In genomic region chr2:198280145-198280544, GRCh38 we compare ENCODE assay signal across 27 cellular contexts.
"Had no signal": no experiment of that assay in that cellular context is flagged by ENCODE, and none has a peak within 500 bp of the region (broad histone marks: within the 10 kb centered on the region; RNA-seq: fewer than 3 reads in every experiment).

No MANE protein-coding gene starts in this region.

- H3K36me3 ChIP-seq: neutrophil, pancreas, prostate gland, right lobe of liver, sigmoid colon, suprapubic skin, tibial artery, upper lobe of right lung, uterus had no signal

- H3K27ac ChIP-seq: neutrophil, pancreas, prostate gland, right lobe of liver, sigmoid colon, suprapubic skin, testis, tibial artery, transverse colon, upper lobe of right lung, uterus had no signal

- H3K27ac Mint-ChIP-seq: naive thymus-derived CD8-positive, alpha-beta T cell; natural killer cell treated with Interleukin-12 subunit alpha and Interleukin-12 subunit beta and Interleukin-15 and Interleukin-18, amount 100 ng/mL, for 72 hours; nephron progenitor cell; stimulated activated memory B cell treated with anti-CD40 and anti-IgM and Interleukin-4, amounts not matched to agents 10 μg/mL and 1 μg/mL and 100 μg/mL, for 72 hours; stimulated activated naive CD8-positive, alpha-beta T cell treated with anti-CD3 and anti-CD28 coated beads, Interleukin-15, amount 100 ng/mL, for 72 hours; type B pancreatic cell had no signal

- H3K27me3 ChIP-seq: right lobe of liver, sigmoid colon, suprapubic skin, testis, uterus had no signal

- H3K9me3 Mint-ChIP-seq: naive thymus-derived CD8-positive, alpha-beta T cell; natural killer cell treated with Interleukin-12 subunit alpha and Interleukin-12 subunit beta and Interleukin-15 and Interleukin-18, amount 100 ng/mL, for 72 hours; nephron progenitor cell; neural crest cell; stimulated activated memory B cell treated with anti-CD40 and anti-IgM and Interleukin-4, amounts not matched to agents 10 μg/mL and 1 μg/mL and 100 μg/mL, for 72 hours; stimulated activated naive CD8-positive, alpha-beta T cell treated with anti-CD3 and anti-CD28 coated beads, Interleukin-15, amount 100 ng/mL, for 72 hours; type B pancreatic cell had no signal

- H3K4me3 ChIP-seq: pancreas, prostate gland, right lobe of liver, sigmoid colon, suprapubic skin, testis, tibial artery, transverse colon, upper lobe of right lung, uterus had no signal

- H3K36me3 Mint-ChIP-seq: naive thymus-derived CD8-positive, alpha-beta T cell; natural killer cell treated with Interleukin-12 subunit alpha and Interleukin-12 subunit beta and Interleukin-15 and Interleukin-18, amount 100 ng/mL, for 72 hours; stimulated activated memory B cell treated with anti-CD40 and anti-IgM and Interleukin-4, amounts not matched to agents 10 μg/mL and 1 μg/mL and 100 μg/mL, for 72 hours; type B pancreatic cell had no signal

- H3K4me1 ChIP-seq: pancreas, prostate gland, right lobe of liver, suprapubic skin, testis, tibial artery, transverse colon, upper lobe of right lung, uterus had no signal

- ATAC-seq: naive thymus-derived CD8-positive, alpha-beta T cell; natural killer cell treated with Interleukin-12 subunit alpha and Interleukin-12 subunit beta and Interleukin-15 and Interleukin-18, amount 100 ng/mL, for 72 hours; pancreas; right cardiac atrium; right lobe of liver; stimulated activated memory B cell treated with anti-CD40 and anti-IgM and Interleukin-4, amounts not matched to agents 10 μg/mL and 1 μg/mL and 100 μg/mL, for 72 hours; stimulated activated naive CD8-positive, alpha-beta T cell treated with anti-CD3 and anti-CD28 coated beads, Interleukin-15, amount 100 ng/mL, for 72 hours; stimulated activated naive CD8-positive, alpha-beta T cell treated with anti-CD3 and anti-CD28 coated beads, Interleukin-15, Interleukin-2, amounts not matched to agents 100 U/mL and 50 U/mL, for 24 hours; upper lobe of right lung had no signal

- DNase-seq: naive thymus-derived CD8-positive, alpha-beta T cell; nephron progenitor cell; pancreas; right cardiac atrium; right lobe of liver; sigmoid colon; small intestine; stimulated activated CD4-positive, alpha-beta T cell treated with anti-CD3 and anti-CD28 coated beads, Interleukin-15, amount 100 ng/mL, for 24 hours; stimulated activated CD4-positive, alpha-beta T cell treated with anti-CD3 and anti-CD28 coated beads, Interleukin-2, amount 100 ng/mL, for 24 hours; stimulated activated CD4-positive, alpha-beta T cell treated with anti-CD3 and anti-CD28 coated beads, Interleukin-2, amount 100 ng/mL, for 48 hours; stimulated activated CD4-positive, alpha-beta T cell treated with anti-CD3 and anti-CD28 coated beads, Interleukin-4, amount 100 ng/mL, for 24 hours; stimulated activated naive CD4-positive, alpha-beta T cell; stimulated activated naive CD8-positive, alpha-beta T cell treated with anti-CD3 and anti-CD28 coated beads, Interleukin-15, amount 100 ng/mL, for 72 hours; stimulated activated naive CD8-positive, alpha-beta T cell treated with anti-CD3 and anti-CD28 coated beads, Interleukin-15, Interleukin-2, amounts not matched to agents 100 U/mL and 50 U/mL, for 24 hours; substantia nigra; testis; tibial artery; transverse colon; upper lobe of right lung; uterus had no signal

- H3K9me3 ChIP-seq: neutrophil, pancreas, prostate gland, right lobe of liver, sigmoid colon, suprapubic skin, testis, tibial artery, transverse colon, upper lobe of right lung, uterus had no signal

- H3K4me1 Mint-ChIP-seq: naive thymus-derived CD8-positive, alpha-beta T cell; neural crest cell; stimulated activated memory B cell treated with anti-CD40 and anti-IgM and Interleukin-4, amounts not matched to agents 10 μg/mL and 1 μg/mL and 100 μg/mL, for 72 hours; stimulated activated naive CD8-positive, alpha-beta T cell treated with anti-CD3 and anti-CD28 coated beads, Interleukin-15, amount 100 ng/mL, for 72 hours had no signal

- H3K4me3 Mint-ChIP-seq: naive thymus-derived CD8-positive, alpha-beta T cell; natural killer cell treated with Interleukin-12 subunit alpha and Interleukin-12 subunit beta and Interleukin-15 and Interleukin-18, amount 100 ng/mL, for 72 hours; nephron progenitor cell; neural crest cell; stimulated activated memory B cell treated with anti-CD40 and anti-IgM and Interleukin-4, amounts not matched to agents 10 μg/mL and 1 μg/mL and 100 μg/mL, for 72 hours; stimulated activated naive CD8-positive, alpha-beta T cell treated with anti-CD3 and anti-CD28 coated beads, Interleukin-15, amount 100 ng/mL, for 72 hours; type B pancreatic cell had no signal
